Comparison of ENCODE assay signal across 8 cellular contexts in the genomic region with DNA sequence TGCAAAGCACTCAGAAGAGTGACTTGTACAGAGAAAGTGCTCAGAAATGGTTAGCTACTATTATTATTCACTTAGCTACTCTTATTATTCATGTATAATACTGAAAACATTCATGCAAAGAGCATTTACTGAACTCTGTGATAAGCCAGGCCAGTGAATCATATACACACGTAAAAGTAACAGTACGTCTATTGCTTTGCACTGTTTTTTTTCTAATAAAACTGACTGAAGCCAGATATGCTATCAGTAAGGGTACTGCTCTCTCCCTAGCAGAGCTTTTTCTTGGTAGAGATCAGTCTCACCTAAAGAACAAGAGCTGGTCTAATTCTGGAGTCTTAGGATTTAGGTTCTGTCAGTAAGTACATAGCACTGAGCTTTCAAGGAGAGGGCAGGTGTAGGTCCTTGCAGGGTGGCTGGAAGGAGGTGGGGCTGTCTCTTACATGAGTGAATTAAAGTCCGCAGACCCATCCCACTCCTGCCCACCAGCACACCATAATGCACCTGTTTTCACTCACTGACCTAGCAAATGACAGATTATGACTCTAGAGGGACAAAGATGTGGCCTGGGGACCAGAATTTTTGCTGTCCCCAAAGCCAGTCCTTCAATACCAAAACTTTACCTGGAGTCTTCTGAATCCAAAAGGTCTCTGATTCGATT.
DNase-seq lines count a peak whose midpoint lies in the region; ATAC-seq, FAIRE-seq and TF ChIP-seq lines count a peak whose summit lies in the region.

No MANE protein-coding gene starts in this region.

- H3K27me3 ChIP-seq in RWPE2 (ENCODE audit: insufficient read depth, poor library complexity, severe bottlenecking) (no peaks in the 10 kb centered on the region), mesendoderm (ENCODE audit: insufficient read depth, low read length, poor library complexity) (no peaks in the 10 kb centered on the region)

- H3K4me1 ChIP-seq in RWPE2 (ENCODE audit: insufficient read depth, poor library complexity, severe bottlenecking) = peaks cover 72% of the 10 kb centered on the region
- peaks cover 20% of the 10 kb centered on the region for H3K4me1 ChIP-seq in mesendoderm (ENCODE audit: control insufficient read depth, low read depth, low read length)

- no peak overlapping the region for H2BK15ac ChIP-seq in mesendoderm (replicated peaks; ENCODE audit: low read depth)

- no peak overlapping the region for H4K5ac ChIP-seq in mesendoderm (ENCODE audit: low read length)

- DNase-seq in GM19239 (ENCODE audit: insufficient read length, low spot score) (no peak), RWPE2 (ENCODE audit: low spot score) (no peak), fibroblast of pulmonary artery (ENCODE audit: low read depth) (peak; percentile 53), head of caudate nucleus (no peak), mesendoderm (no peak)
- DNase-seq in stimulated activated naive CD8-positive, alpha-beta T cell treated with anti-CD3 and anti-CD28 coated beads, Interleukin-15, Interleukin-2, amounts not matched to agents 100 U/mL and 50 U/mL, for 24 hours = no peak
- DNase-seq in stimulated activated CD8-positive, alpha-beta memory T cell treated with anti-CD3 and anti-CD28 coated beads, Interleukin-4, amount 100 ng/mL, for 48 hours = no peak

- H3K56ac ChIP-seq in mesendoderm (ENCODE audit: low read length) = no peak overlapping the region

- H2AK5ac ChIP-seq in mesendoderm (ENCODE audit: low read length) = no peak overlapping the region

- H3K4me3 ChIP-seq in RWPE2 (ENCODE audit: severe bottlenecking) (no peak overlapping the region), fibroblast of pulmonary artery (replicated peaks; ENCODE audit: low read depth, low read length) (no peak overlapping the region), mesendoderm (ENCODE audit: low read length) (no peak overlapping the region)

- H3K4me2 ChIP-seq in mesendoderm (ENCODE audit: low read length) = no peak overlapping the region

- no peaks in the 10 kb centered on the region for H3K79me2 ChIP-seq in mesendoderm (ENCODE audit: control insufficient read depth, insufficient read depth, low read length)

- H2BK120ac ChIP-seq in mesendoderm (ENCODE audit: low read depth, low read length) = no peak overlapping the region

- H4K8ac ChIP-seq in mesendoderm (ENCODE audit: low read depth, low read length) = no peak overlapping the region

- no peak overlapping the region for H3K23ac ChIP-seq in mesendoderm (ENCODE audit: low read length)

- H3K18ac ChIP-seq in mesendoderm (ENCODE audit: low read length) = no peak overlapping the region

- H2BK5ac ChIP-seq in mesendoderm (ENCODE audit: low read length) = no peak overlapping the region

- no peak for ATAC-seq in RWPE2 (ENCODE audit: low read depth)
- peak; percentile 20 for ATAC-seq in stimulated activated naive CD8-positive, alpha-beta T cell treated with anti-CD3 and anti-CD28 coated beads, Interleukin-15, Interleukin-2, amounts not matched to agents 100 U/mL and 50 U/mL, for 24 hours
- no peak for ATAC-seq in HG03095 (IDR thresholded peaks at IDR 0.05; ENCODE audit: unreplicated experiment)

- H3K4ac ChIP-seq in mesendoderm (ENCODE audit: low read depth, low read length) = no peak overlapping the region

- H3K9ac ChIP-seq in mesendoderm (ENCODE audit: low read length) = no peak overlapping the region

- intact Hi-C loops in head of caudate nucleus (cut with DNase I) = loop anchor here (5.0 kb wide), 1 partner anchor 145 kb away; a partner anchor contains a TSS

- H3K9me3 ChIP-seq in RWPE2 (ENCODE audit: severe bottlenecking) = no peaks in the 10 kb centered on the region

- TF ChIP-seq CTCF in RWPE2 (IDR thresholded peaks at IDR 0.05; ENCODE audit: poor library complexity, severe bottlenecking) (no peak), fibroblast of pulmonary artery (IDR thresholded peaks at IDR 0.05; ENCODE audit: low read length, missing control alignments) (no peak)

- H3K27ac ChIP-seq in RWPE2 (ENCODE audit: poor library complexity, severe bottlenecking) (peak overlapping the region; percentile 81), mesendoderm (ENCODE audit: low read depth, low read length) (no peak overlapping the region)

- peak; percentile 21 for FAIRE-seq in GM19239 (lab: Jason Lieb, UNC)

- H3K36me3 ChIP-seq in RWPE2 (ENCODE audit: low read depth) (peaks cover 11% of the 10 kb centered on the region), mesendoderm (ENCODE audit: control insufficient read depth, insufficient read depth, low read length) (no peaks in the 10 kb centered on the region)

- WGBS in mesendoderm (ENCODE audit: extremely low coverage, insufficient coverage, low lambda C conversion rate) = no CpG with 5 or more reads among the region's 4 CpGs

- H3K79me1 ChIP-seq in mesendoderm (ENCODE audit: low read length) = no peaks in the 10 kb centered on the region
